In genomic region chr13:42041684-42042035, GRCh38 we compare ENCODE assay signal across 8 cellular contexts. TPM values are rescaled to one million over a fixed set of nuclear protein-coding genes. Genes with fewer than 3 reads are reported as not detected.
DNase-seq lines count a peak whose midpoint lies in the region; ATAC-seq, FAIRE-seq and TF ChIP-seq lines count a peak whose summit lies in the region.

No MANE protein-coding gene starts in this region.

- intact Hi-C loops in CD8-positive, alpha-beta T cell (cut with DNase I, micrococcal nuclease) = loop anchor here (2.0 to 10.0 kb wide), 8 partner anchors 69 to 1057 kb away; partner anchors contain the start of genes KBTBD7 (in 1 of the 2), RGCC (in 1 of the 2), VWA8 (in 1 of the 2) and WBP4 (in 1 of the 2)
- intact Hi-C loops in activated T-helper 1 cell treated with anti-CD3 and anti-CD28 coated beads, Interleukin-12 subunit alpha, Interleukin-12 subunit beta, Interleukin-2, Interleukin-4 antibody, amounts not matched to agents 30 ng/mL and 10 ng/mL and 1 ng/mL, durations not matched to agents 14 hours and 24 hours and 36 hours (cut with micrococcal nuclease) = loop anchor here (2.0 to 10.0 kb wide), 8 partner anchors 125 to 1037 kb away; partner anchors contain the start of genes AKAP11, MTRF1, NAA16 and RGCC

- no peak for FAIRE-seq in H54 (lab: Jason Lieb, UNC)

- ATAC-seq in CD8-positive, alpha-beta T cell = no peak
- no peak for ATAC-seq in activated CD4-positive, CD25-positive, alpha-beta regulatory T cell treated with anti-CD3 and anti-CD28 coated beads, Interleukin-2, amount 50 U/mL, for 24 hours

- H3K4me3 Mint-ChIP-seq in CD8-positive, alpha-beta T cell = peak overlapping the region; percentile 80
- peak overlapping the region; percentile 90 for H3K4me3 Mint-ChIP-seq in activated T-helper 1 cell treated with anti-CD3 and anti-CD28 coated beads, Interleukin-12 subunit alpha, Interleukin-12 subunit beta, Interleukin-2, Interleukin-4 antibody, amounts not matched to agents 30 ng/mL and 10 ng/mL and 1 ng/mL, durations not matched to agents 14 hours and 24 hours and 36 hours
- H3K4me3 Mint-ChIP-seq in glutamatergic neuron (ENCODE audit: unreplicated experiment) = peak overlapping the region; percentile 99

- no peaks in the 10 kb centered on the region for H3K9me3 ChIP-seq in CD8-positive, alpha-beta T cell (ENCODE audit: low read length)

- H3K4me1 Mint-ChIP-seq in CD8-positive, alpha-beta T cell (ENCODE audit: low read depth) = peaks cover 16% of the 10 kb centered on the region
- peaks cover 17% of the 10 kb centered on the region for H3K4me1 Mint-ChIP-seq in activated T-helper 1 cell treated with anti-CD3 and anti-CD28 coated beads, Interleukin-12 subunit alpha, Interleukin-12 subunit beta, Interleukin-2, Interleukin-4 antibody, amounts not matched to agents 30 ng/mL and 10 ng/mL and 1 ng/mL, durations not matched to agents 14 hours and 24 hours and 36 hours (ENCODE audit: low read depth)
- H3K4me1 Mint-ChIP-seq in glutamatergic neuron (ENCODE audit: low read depth, unreplicated experiment) = peaks cover 7% of the 10 kb centered on the region

- CTCF ChIA-PET in CD8-positive, alpha-beta T cell (lab: Charles Lee) = interaction anchor here (0.8 to 1.3 kb wide), 2 partner anchors 14 to 50 kb away, joined by 3 to 4 read pairs; no protein-coding TSS in a partner anchor

- no peaks in the 10 kb centered on the region for H3K27me3 Mint-ChIP-seq in CD8-positive, alpha-beta T cell (ENCODE audit: low read depth)
- H3K27me3 Mint-ChIP-seq in activated T-helper 1 cell treated with anti-CD3 and anti-CD28 coated beads, Interleukin-12 subunit alpha, Interleukin-12 subunit beta, Interleukin-2, Interleukin-4 antibody, amounts not matched to agents 30 ng/mL and 10 ng/mL and 1 ng/mL, durations not matched to agents 14 hours and 24 hours and 36 hours (ENCODE audit: insufficient read depth) = peaks cover 42% of the 10 kb centered on the region
- H3K27me3 Mint-ChIP-seq in glutamatergic neuron (ENCODE audit: unreplicated experiment) = peaks cover 22% of the 10 kb centered on the region

- H3K27ac Mint-ChIP-seq in CD8-positive, alpha-beta T cell = peak overlapping the region; percentile 37
- H3K27ac Mint-ChIP-seq in activated T-helper 1 cell treated with anti-CD3 and anti-CD28 coated beads, Interleukin-12 subunit alpha, Interleukin-12 subunit beta, Interleukin-2, Interleukin-4 antibody, amounts not matched to agents 30 ng/mL and 10 ng/mL and 1 ng/mL, durations not matched to agents 14 hours and 24 hours and 36 hours = peak overlapping the region; percentile 86
- H3K27ac Mint-ChIP-seq in glutamatergic neuron (ENCODE audit: unreplicated experiment) = peak overlapping the region; percentile 91

- H3K36me3 ChIP-seq in CD8-positive, alpha-beta T cell (ENCODE audit: insufficient read depth, low read length) = no peaks in the 10 kb centered on the region

- H3K36me3 Mint-ChIP-seq in CD8-positive, alpha-beta T cell = peaks cover 5% of the 10 kb centered on the region
- peaks cover 2% of the 10 kb centered on the region for H3K36me3 Mint-ChIP-seq in activated T-helper 1 cell treated with anti-CD3 and anti-CD28 coated beads, Interleukin-12 subunit alpha, Interleukin-12 subunit beta, Interleukin-2, Interleukin-4 antibody, amounts not matched to agents 30 ng/mL and 10 ng/mL and 1 ng/mL, durations not matched to agents 14 hours and 24 hours and 36 hours (ENCODE audit: low read depth)
- H3K36me3 Mint-ChIP-seq in glutamatergic neuron (ENCODE audit: unreplicated experiment) = no peaks in the 10 kb centered on the region

- TF ChIP-seq POLR2A in GM19193 (IDR thresholded peaks at IDR 0.05; ENCODE audit: extremely low read depth, insufficient read depth, insufficient read length) (peak; percentile 35), H54 (IDR thresholded peaks at IDR 0.05; ENCODE audit: low read depth, low read length) (no peak)

- no peak overlapping the region for H3K27ac ChIP-seq in CD8-positive, alpha-beta T cell (ENCODE audit: low read depth, low read length)

- POLR2A ChIA-PET in CD8-positive, alpha-beta T cell (lab: Charles Lee) = no interaction called here

- no peak for TF ChIP-seq CTCF in CD8-positive, alpha-beta T cell (IDR thresholded peaks at IDR 0.05)
- no peak for TF ChIP-seq CTCF in glutamatergic neuron (IDR thresholded peaks at IDR 0.05; ENCODE audit: partially characterized antibody, unreplicated experiment)

- H3K4me3 ChIP-seq in CD8-positive, alpha-beta T cell (ENCODE audit: low read depth, low read length) = no peak overlapping the region

- H3K4me1 ChIP-seq in CD8-positive, alpha-beta T cell (ENCODE audit: insufficient read depth, low read length) = peaks cover 9% of the 10 kb centered on the region

- H3K9me3 Mint-ChIP-seq in CD8-positive, alpha-beta T cell = no peaks in the 10 kb centered on the region
- H3K9me3 Mint-ChIP-seq in activated T-helper 1 cell treated with anti-CD3 and anti-CD28 coated beads, Interleukin-12 subunit alpha, Interleukin-12 subunit beta, Interleukin-2, Interleukin-4 antibody, amounts not matched to agents 30 ng/mL and 10 ng/mL and 1 ng/mL, durations not matched to agents 14 hours and 24 hours and 36 hours = no peaks in the 10 kb centered on the region
- peaks cover 16% of the 10 kb centered on the region for H3K9me3 Mint-ChIP-seq in glutamatergic neuron (ENCODE audit: unreplicated experiment)

- H3K27me3 ChIP-seq in CD8-positive, alpha-beta T cell (ENCODE audit: insufficient read depth, low read length) = no peaks in the 10 kb centered on the region

- DNase-seq in CD8-positive, alpha-beta T cell = no peak
- DNase-seq in LoVo (ENCODE audit: low spot score) (peak; percentile 18), glutamatergic neuron (peak; percentile 63), nucleus accumbens (lab: John Stamatoyannopoulos, UW) (peak in 41 of 56 donors; percentile 1 to 45 (median 24)), H54 (ENCODE audit: insufficient read length, low spot score) (no peak)
- no peak for DNase-seq in activated T-helper 1 cell treated with anti-CD3 and anti-CD28 coated beads, Interleukin-12 subunit alpha, Interleukin-12 subunit beta, Interleukin-2, Interleukin-4 antibody, amounts not matched to agents 30 ng/mL and 10 ng/mL and 1 ng/mL, durations not matched to agents 14 hours and 24 hours and 36 hours (ENCODE audit: low spot score)

RNA-seq across cellular contexts. Expression of gene DGKH, which starts 6.8 kb away (rescaled TPM):
- total RNA-seq in CD8-positive, alpha-beta T cell = 1 to 10 TPM; 5.2 to 5.4 TPM
- 13.1 and 14.1 TPM in 2 replicates for total RNA-seq in activated T-helper 1 cell treated with anti-CD3 and anti-CD28 coated beads, Interleukin-12 subunit alpha, Interleukin-12 subunit beta, Interleukin-2, Interleukin-4 antibody, amounts not matched to agents 30 ng/mL and 10 ng/mL and 1 ng/mL, durations not matched to agents 14 hours and 24 hours and 36 hours
- 13.4 TPM for total RNA-seq in glutamatergic neuron (ENCODE audit: unreplicated experiment)

Comparison
In these comparisons a context has a peak if more than half of its experiments do, and no peak if none do; other contexts are left out.
1. DNase-seq: peak in LoVo (single experiment), glutamatergic neuron (single experiment) and nucleus accumbens (41 of 56); none in CD8-positive, alpha-beta T cell (0 of 7), activated T-helper 1 cell treated with anti-CD3 and anti-CD28 coated beads, Interleukin-12 subunit alpha, Interleukin-12 subunit beta, Interleukin-2, Interleukin-4 antibody, amounts not matched to agents 30 ng/mL and 10 ng/mL and 1 ng/mL, durations not matched to agents 14 hours and 24 hours and 36 hours (single experiment) and H54 (single experiment).
2. H3K27ac Mint-ChIP-seq: peak in every context shown above with its lines; median percentile 91 in glutamatergic neuron; 86 in activated T-helper 1 cell treated with anti-CD3 and anti-CD28 coated beads, Interleukin-12 subunit alpha, Interleukin-12 subunit beta, Interleukin-2, Interleukin-4 antibody, amounts not matched to agents 30 ng/mL and 10 ng/mL and 1 ng/mL, durations not matched to agents 14 hours and 24 hours and 36 hours; 37 in CD8-positive, alpha-beta T cell.
3. Peak in every context shown above with its lines, with median percentiles within 50 percentile points of each other: H3K4me3 Mint-ChIP-seq.